ENCODE assay signal across 1 cellular context in the genomic region with DNA sequence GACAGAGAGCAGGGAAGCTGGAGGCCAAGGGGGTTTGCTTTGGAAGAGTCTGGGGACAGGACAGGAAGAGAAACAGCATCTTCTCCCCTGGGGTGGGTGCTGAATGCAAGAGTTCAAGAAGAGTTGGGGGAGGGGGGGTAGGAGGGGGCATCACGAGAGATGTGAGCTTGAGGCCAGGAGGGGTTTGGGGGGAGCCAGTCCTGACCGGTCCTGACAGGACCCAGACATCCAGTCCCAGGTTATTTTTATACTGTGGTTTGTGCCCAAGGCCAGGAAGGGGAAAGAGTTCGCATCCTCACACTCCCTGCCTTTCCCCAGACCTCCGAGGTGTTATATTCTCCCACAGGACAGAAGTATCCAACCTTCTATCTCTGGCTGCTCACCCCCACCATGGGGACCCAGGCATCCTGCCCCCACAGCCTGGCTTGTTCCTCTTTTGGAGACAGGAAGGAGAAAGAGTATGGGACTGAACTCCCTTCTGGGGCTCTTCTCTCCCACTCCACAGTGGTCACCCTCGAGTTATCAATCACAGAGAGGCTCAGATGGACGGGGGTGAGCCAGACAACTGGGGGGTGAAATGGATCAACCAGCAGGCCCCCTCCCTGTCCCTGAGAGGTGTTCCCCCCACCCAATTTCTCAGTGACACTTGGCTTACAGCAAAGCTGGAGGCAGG.
TF ChIP-seq lines count a peak whose summit lies in the region.

No MANE protein-coding gene starts in this region.

TF ChIP-seq in IMR-90, 13 proteins besides CTCF, POLR2A, EP300 and RAD21:
- TF ChIP-seq, protein P1, sequence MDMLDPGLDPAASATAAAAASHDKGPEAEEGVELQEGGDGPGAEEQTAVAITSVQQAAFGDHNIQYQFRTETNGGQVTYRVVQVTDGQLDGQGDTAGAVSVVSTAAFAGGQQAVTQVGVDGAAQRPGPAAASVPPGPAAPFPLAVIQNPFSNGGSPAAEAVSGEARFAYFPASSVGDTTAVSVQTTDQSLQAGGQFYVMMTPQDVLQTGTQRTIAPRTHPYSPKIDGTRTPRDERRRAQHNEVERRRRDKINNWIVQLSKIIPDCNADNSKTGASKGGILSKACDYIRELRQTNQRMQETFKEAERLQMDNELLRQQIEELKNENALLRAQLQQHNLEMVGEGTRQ (IDR thresholded peaks at IDR 0.05; ENCODE audit: low read depth, low read length) = no peak
- TF ChIP-seq RCOR1 (IDR thresholded peaks at IDR 0.05; ENCODE audit: insufficient replicate concordance, low read length) = no peak
- no peak for TF ChIP-seq MAZ (IDR thresholded peaks at IDR 0.05; ENCODE audit: borderline replicate concordance, low read depth, low read length)
- TF ChIP-seq FOS (IDR thresholded peaks at IDR 0.05; ENCODE audit: low read depth, low read length) = no peak
- no peak for TF ChIP-seq MAFK (IDR thresholded peaks at IDR 0.05; ENCODE audit: low read depth, low read length)
- TF ChIP-seq MXI1 (IDR thresholded peaks at IDR 0.05; ENCODE audit: borderline replicate concordance, low read depth, low read length) = no peak
- no peak for TF ChIP-seq CHD1 (IDR thresholded peaks at IDR 0.05; ENCODE audit: low read depth, low read length)
- no peak for TF ChIP-seq RFX5 (IDR thresholded peaks at IDR 0.05; ENCODE audit: low read depth, low read length)
- no peak for TF ChIP-seq NFE2L2 (IDR thresholded peaks at IDR 0.05; ENCODE audit: low read depth, low read length)
- TF ChIP-seq CEBPB (IDR thresholded peaks at IDR 0.05; ENCODE audit: low read depth, low read length) = no peak
- no peak for TF ChIP-seq BHLHE40 (IDR thresholded peaks at IDR 0.05; ENCODE audit: low read depth, low read length)
- TF ChIP-seq, protein P2, sequence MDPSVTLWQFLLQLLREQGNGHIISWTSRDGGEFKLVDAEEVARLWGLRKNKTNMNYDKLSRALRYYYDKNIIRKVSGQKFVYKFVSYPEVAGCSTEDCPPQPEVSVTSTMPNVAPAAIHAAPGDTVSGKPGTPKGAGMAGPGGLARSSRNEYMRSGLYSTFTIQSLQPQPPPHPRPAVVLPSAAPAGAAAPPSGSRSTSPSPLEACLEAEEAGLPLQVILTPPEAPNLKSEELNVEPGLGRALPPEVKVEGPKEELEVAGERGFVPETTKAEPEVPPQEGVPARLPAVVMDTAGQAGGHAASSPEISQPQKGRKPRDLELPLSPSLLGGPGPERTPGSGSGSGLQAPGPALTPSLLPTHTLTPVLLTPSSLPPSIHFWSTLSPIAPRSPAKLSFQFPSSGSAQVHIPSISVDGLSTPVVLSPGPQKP (IDR thresholded peaks at IDR 0.05; ENCODE audit: borderline replicate concordance, low read depth, low read length) = no peak
- no peak for TF ChIP-seq SMC3 (IDR thresholded peaks at IDR 0.05; ENCODE audit: low read depth, low read length)
